ENCODE assay signal across 1 cellular context in genomic region chr16:81650982-81651562, GRCh38.
A peak's percentile ranks its signal among the peaks of the same experiment; 100 is the strongest.
TF ChIP-seq lines count a peak whose summit lies in the region.

No MANE protein-coding gene starts in this region.

TF ChIP-seq in K562, 482 proteins besides CTCF, POLR2A, EP300 and RAD21 (continued from another document and continues in another):
- TF ChIP-seq ZNF592 (IDR thresholded peaks at IDR 0.05) (peak; percentile 72), RBM17 (IDR thresholded peaks at IDR 0.05; ENCODE audit: borderline replicate concordance, low read depth, low read length) (no peak), SMAD2 (IDR thresholded peaks at IDR 0.05; ENCODE audit: low read depth, low read length) (no peak), ZNF780A (CRISPR knock-in tag; IDR thresholded peaks at IDR 0.05) (no peak), PRMT5 (CRISPR knock-in tag; IDR thresholded peaks at IDR 0.05) (no peak), TCF15 (CRISPR knock-in tag; IDR thresholded peaks at IDR 0.05) (no peak), ZNF584 (CRISPR knock-in tag; IDR thresholded peaks at IDR 0.05; ENCODE audit: low read depth) (peak; percentile 72), BRD9 (IDR thresholded peaks at IDR 0.05; ENCODE audit: low read depth, partially characterized antibody) (no peak), ZSCAN32 (CRISPR knock-in tag; IDR thresholded peaks at IDR 0.05) (0 out of 2 replicates have a peak, but pooled peaks have one; percentile 57), AFF1 (IDR thresholded peaks at IDR 0.05; ENCODE audit: low read depth in 1 of 2, partially characterized antibody in 2 of 2) (no peak), FUS (optimal IDR thresholded peaks at IDR 0.05; ENCODE audit: low read depth, low read length) (no peak), ZNF347 (CRISPR knock-in tag; IDR thresholded peaks at IDR 0.05; ENCODE audit: low read depth) (no peak), MAZ (CRISPR knock-in tag; conservative IDR thresholded peaks at IDR 0.05 in 1 of 2, IDR thresholded peaks at IDR 0.05 in 1 of 2) (no peak), MTA1 (IDR thresholded peaks at IDR 0.05; ENCODE audit: borderline replicate concordance) (peak; percentile 12; the same call in 1 of the 2 replicates), MBD1 (CRISPR knock-in tag; IDR thresholded peaks at IDR 0.05) (no peak), ZFX (CRISPR knock-in tag; IDR thresholded peaks at IDR 0.05) (peak; percentile 51), GABPB1 (CRISPR knock-in tag; IDR thresholded peaks at IDR 0.05) (no peak), HMG20B (CRISPR knock-in tag; IDR thresholded peaks at IDR 0.05) (no peak), ZNF140 (CRISPR knock-in tag; IDR thresholded peaks at IDR 0.05) (no peak), SOX6 (IDR thresholded peaks at IDR 0.05) (no peak), CEBPG (CRISPR knock-in tag; IDR thresholded peaks at IDR 0.05) (peak; percentile 22; the same call in 1 of the 2 replicates), CEBPG (tag; conservative IDR thresholded peaks at IDR 0.05 in 1 of 2, IDR thresholded peaks at IDR 0.05 in 1 of 2) (no peak), SP1 (CRISPR knock-in tag; IDR thresholded peaks at IDR 0.05) (peak; percentile 61), RAD51 (IDR thresholded peaks at IDR 0.05; ENCODE audit: borderline replicate concordance, low read depth) (no peak), ATF7 (IDR thresholded peaks at IDR 0.05) (peak; percentile 59; the same call in 1 of the 2 replicates), NFIX (CRISPR knock-in tag; IDR thresholded peaks at IDR 0.05; ENCODE audit: low read depth) (no peak), GABPB2 (CRISPR knock-in tag; conservative IDR thresholded peaks at IDR 0.05) (no peak), MEF2D (tag; conservative IDR thresholded peaks at IDR 0.05; ENCODE audit: low read depth) (no peak; the same call in 1 of the 2 replicates), DPF2 (IDR thresholded peaks at IDR 0.05) (no peak), TRIM24 (IDR thresholded peaks at IDR 0.05) (no peak), POLR2AphosphoS2 (IDR thresholded peaks at IDR 0.05; ENCODE audit: low read length) (no peak), JUND (IDR thresholded peaks at IDR 0.05; ENCODE audit: borderline replicate concordance, low read depth, low read length) (peak; percentile 26; the same call in 1 of the 2 replicates), JUND (tag; IDR thresholded peaks at IDR 0.05; ENCODE audit: borderline replicate concordance, low read depth, low read length) (no peak), ZNF212 (CRISPR knock-in tag; IDR thresholded peaks at IDR 0.05) (no peak), ZNF589 (CRISPR knock-in tag; IDR thresholded peaks at IDR 0.05; ENCODE audit: low read depth) (no peak), ELF2 (CRISPR knock-in tag; IDR thresholded peaks at IDR 0.05) (no peak)
- TF ChIP-seq, protein P1, sequence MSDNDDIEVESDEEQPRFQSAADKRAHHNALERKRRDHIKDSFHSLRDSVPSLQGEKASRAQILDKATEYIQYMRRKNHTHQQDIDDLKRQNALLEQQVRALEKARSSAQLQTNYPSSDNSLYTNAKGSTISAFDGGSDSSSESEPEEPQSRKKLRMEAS (CRISPR knock-in tag; IDR thresholded peaks at IDR 0.05) = peak; percentile 48; the same call in 1 of the 2 replicates
- TF ChIP-seq, protein P2, sequence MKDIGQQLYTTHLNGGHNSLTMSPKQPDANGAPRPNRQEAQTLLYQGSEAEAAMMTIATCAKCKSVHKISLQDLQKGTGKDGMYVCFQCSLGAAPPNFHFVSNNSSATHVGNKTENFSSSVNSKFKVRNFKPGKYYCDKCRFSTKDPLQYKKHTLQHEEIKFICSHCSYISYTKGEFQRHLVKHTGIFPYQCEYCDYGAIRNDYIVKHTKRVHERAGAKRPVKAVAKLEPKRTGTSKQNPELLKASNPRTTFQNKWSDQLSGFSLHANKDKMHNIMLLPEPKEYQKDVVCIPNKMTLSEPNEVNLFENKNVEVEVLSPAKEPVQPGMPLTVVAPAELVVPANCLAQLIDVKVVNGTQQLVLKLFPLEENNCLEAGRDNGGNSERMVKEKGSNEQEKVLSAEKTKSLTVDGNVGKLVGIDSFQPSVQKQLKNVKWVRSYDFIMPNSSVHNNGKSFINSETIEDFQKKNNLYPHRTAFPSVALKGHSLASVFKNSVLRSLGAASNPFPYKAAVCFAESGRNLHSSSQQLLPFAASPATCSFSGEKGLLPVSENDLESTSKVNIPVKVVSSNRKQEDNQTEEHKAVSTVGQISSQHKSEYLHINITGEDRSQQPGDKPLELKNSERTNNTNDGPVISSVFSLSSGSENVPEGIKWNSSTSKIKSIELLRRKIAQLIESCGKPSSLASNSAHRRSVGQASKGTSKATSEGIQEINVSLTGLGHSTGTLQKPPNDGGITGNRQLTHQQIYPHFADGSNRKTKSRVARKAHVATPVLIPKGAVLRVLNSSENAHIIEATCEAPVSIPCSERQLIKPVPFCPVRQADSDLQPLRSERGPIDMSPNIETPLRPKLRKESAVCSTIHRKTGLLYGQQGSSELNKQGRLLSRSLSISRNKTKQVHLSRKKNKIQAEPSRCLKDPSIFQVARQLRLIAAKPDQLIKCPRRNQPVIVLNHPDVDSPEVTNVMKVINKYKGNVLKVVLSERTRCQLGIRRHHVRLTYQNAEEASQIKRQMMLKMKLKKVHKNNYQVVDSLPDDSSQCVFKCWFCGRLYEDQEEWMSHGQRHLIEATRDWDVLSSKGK (CRISPR knock-in tag; IDR thresholded peaks at IDR 0.05) = no peak
- TF ChIP-seq, protein P3, sequence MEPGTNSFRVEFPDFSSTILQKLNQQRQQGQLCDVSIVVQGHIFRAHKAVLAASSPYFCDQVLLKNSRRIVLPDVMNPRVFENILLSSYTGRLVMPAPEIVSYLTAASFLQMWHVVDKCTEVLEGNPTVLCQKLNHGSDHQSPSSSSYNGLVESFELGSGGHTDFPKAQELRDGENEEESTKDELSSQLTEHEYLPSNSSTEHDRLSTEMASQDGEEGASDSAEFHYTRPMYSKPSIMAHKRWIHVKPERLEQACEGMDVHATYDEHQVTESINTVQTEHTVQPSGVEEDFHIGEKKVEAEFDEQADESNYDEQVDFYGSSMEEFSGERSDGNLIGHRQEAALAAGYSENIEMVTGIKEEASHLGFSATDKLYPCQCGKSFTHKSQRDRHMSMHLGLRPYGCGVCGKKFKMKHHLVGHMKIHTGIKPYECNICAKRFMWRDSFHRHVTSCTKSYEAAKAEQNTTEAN (CRISPR knock-in tag; IDR thresholded peaks at IDR 0.05) = no peak
- TF ChIP-seq, protein P4, sequence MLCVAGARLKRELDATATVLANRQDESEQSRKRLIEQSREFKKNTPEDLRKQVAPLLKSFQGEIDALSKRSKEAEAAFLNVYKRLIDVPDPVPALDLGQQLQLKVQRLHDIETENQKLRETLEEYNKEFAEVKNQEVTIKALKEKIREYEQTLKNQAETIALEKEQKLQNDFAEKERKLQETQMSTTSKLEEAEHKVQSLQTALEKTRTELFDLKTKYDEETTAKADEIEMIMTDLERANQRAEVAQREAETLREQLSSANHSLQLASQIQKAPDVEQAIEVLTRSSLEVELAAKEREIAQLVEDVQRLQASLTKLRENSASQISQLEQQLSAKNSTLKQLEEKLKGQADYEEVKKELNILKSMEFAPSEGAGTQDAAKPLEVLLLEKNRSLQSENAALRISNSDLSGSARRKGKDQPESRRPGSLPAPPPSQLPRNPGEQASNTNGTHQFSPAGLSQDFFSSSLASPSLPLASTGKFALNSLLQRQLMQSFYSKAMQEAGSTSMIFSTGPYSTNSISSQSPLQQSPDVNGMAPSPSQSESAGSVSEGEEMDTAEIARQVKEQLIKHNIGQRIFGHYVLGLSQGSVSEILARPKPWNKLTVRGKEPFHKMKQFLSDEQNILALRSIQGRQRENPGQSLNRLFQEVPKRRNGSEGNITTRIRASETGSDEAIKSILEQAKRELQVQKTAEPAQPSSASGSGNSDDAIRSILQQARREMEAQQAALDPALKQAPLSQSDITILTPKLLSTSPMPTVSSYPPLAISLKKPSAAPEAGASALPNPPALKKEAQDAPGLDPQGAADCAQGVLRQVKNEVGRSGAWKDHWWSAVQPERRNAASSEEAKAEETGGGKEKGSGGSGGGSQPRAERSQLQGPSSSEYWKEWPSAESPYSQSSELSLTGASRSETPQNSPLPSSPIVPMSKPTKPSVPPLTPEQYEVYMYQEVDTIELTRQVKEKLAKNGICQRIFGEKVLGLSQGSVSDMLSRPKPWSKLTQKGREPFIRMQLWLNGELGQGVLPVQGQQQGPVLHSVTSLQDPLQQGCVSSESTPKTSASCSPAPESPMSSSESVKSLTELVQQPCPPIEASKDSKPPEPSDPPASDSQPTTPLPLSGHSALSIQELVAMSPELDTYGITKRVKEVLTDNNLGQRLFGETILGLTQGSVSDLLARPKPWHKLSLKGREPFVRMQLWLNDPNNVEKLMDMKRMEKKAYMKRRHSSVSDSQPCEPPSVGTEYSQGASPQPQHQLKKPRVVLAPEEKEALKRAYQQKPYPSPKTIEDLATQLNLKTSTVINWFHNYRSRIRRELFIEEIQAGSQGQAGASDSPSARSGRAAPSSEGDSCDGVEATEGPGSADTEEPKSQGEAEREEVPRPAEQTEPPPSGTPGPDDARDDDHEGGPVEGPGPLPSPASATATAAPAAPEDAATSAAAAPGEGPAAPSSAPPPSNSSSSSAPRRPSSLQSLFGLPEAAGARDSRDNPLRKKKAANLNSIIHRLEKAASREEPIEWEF (CRISPR knock-in tag; IDR thresholded peaks at IDR 0.05) = no peak
- TF ChIP-seq, protein P5, sequence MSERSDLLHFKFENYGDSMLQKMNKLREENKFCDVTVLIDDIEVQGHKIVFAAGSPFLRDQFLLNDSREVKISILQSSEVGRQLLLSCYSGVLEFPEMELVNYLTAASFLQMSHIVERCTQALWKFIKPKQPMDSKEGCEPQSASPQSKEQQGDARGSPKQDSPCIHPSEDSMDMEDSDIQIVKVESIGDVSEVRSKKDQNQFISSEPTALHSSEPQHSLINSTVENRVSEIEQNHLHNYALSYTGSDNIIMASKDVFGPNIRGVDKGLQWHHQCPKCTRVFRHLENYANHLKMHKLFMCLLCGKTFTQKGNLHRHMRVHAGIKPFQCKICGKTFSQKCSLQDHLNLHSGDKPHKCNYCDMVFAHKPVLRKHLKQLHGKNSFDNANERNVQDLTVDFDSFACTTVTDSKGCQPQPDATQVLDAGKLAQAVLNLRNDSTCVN (CRISPR knock-in tag; IDR thresholded peaks at IDR 0.05) = no peak
